8 cellular contexts compared by ENCODE assay signal in genomic region chr16:74666010-74666421, GRCh38. TPM values are rescaled to one million over a fixed set of nuclear protein-coding genes. Genes with fewer than 3 reads are reported as not detected.
DNase-seq lines count a peak whose midpoint lies in the region; ATAC-seq and TF ChIP-seq lines count a peak whose summit lies in the region.

No MANE protein-coding gene starts in this region.

- no peak overlapping the region for H2BK120ac ChIP-seq in IMR-90 (ENCODE audit: low read depth, low read length)

- in situ Hi-C loops in IMR-90 (cut with MboI; ENCODE audit: low sequenced_read_pairs), result no loop called here

- no peak for TF ChIP-seq POLR2A in IMR-90 (IDR thresholded peaks at IDR 0.05; ENCODE audit: low read depth, low read length)

- H3K4me1 Mint-ChIP-seq in chondrocyte (ENCODE audit: low read depth), result peaks cover 24% of the 10 kb centered on the region

- peak overlapping the region; percentile 84 for H3K4me3 ChIP-seq in A673 (ENCODE audit: low read depth, low read length, poor library complexity, severe bottlenecking)
- H3K4me3 ChIP-seq in IMR-90 (ENCODE audit: insufficient read depth, low read depth, low read length), result peak overlapping the region; percentile 89
- H3K4me3 ChIP-seq in mucosa of stomach (ENCODE audit: low read length), result peak overlapping the region; percentile 66

- peak overlapping the region; percentile 93 for H2AK9ac ChIP-seq in IMR-90 (replicated peaks; ENCODE audit: low read depth, low read length, poor library complexity)

- peak overlapping the region; percentile 69 to 81; a peak in 2 of 4 replicates for H4K8ac ChIP-seq in IMR-90 (ENCODE audit: low read depth in 2 of 2, low read length in 2 of 2)

- intact Hi-C loops in A673 (cut with micrococcal nuclease; ENCODE audit: unreplicated experiment), result no loop called here
- intact Hi-C loops in IMR-90 (cut with micrococcal nuclease), result no loop called here

- no peak for TF ChIP-seq RAD21 in IMR-90 (IDR thresholded peaks at IDR 0.05; ENCODE audit: low read length)

- peak overlapping the region; percentile 75; the same call in 1 of the 2 replicates for H3K56ac ChIP-seq in IMR-90 (ENCODE audit: extremely low read depth, insufficient read depth, low read length)

- peak overlapping the region; percentile 92 for H3K27ac ChIP-seq in A673 (ENCODE audit: low read depth, low read length, poor library complexity, severe bottlenecking)
- H3K27ac ChIP-seq in IMR-90 (ENCODE audit: insufficient read depth, low read length), result peak overlapping the region; percentile 70

- H3K23ac ChIP-seq in IMR-90 (ENCODE audit: low read depth, low read length), result 0 out of 2 replicates have a peak overlapping the region, but pooled peaks have one; percentile 42

- H3K27me3 Mint-ChIP-seq in chondrocyte (ENCODE audit: low read depth), result no peaks in the 10 kb centered on the region

- no peak overlapping the region for H4K5ac ChIP-seq in IMR-90 (ENCODE audit: low read depth, low read length)

- H2BK5ac ChIP-seq in IMR-90 (ENCODE audit: low read depth, low read length, poor library complexity, severe bottlenecking), result peak overlapping the region; percentile 47

- H3K4me1 ChIP-seq in A673 (ENCODE audit: insufficient read depth, low read length, poor library complexity, severe bottlenecking) (peaks cover 9% of the 10 kb centered on the region), IMR-90 (ENCODE audit: control insufficient read depth, insufficient read depth, low read length) (no peaks in the 10 kb centered on the region), mucosa of stomach (ENCODE audit: control insufficient read depth, insufficient read depth, low read length) (no peaks in the 10 kb centered on the region)

- H3K18ac ChIP-seq in IMR-90 (ENCODE audit: low read depth, low read length), result no peak overlapping the region

- H2AK5ac ChIP-seq in IMR-90 (ENCODE audit: low read depth, low read length), result 0 out of 2 replicates have a peak overlapping the region, but pooled peaks have one; percentile 35

- H3K27me3 ChIP-seq in A673 (replicated peaks; ENCODE audit: insufficient read depth, low read depth, low read length, poor library complexity), result no peaks in the 10 kb centered on the region
- no peaks in the 10 kb centered on the region for H3K27me3 ChIP-seq in IMR-90 (ENCODE audit: control insufficient read depth, insufficient read depth, low read length)
- H3K27me3 ChIP-seq in mucosa of stomach (ENCODE audit: control insufficient read depth, insufficient read depth, low read length), result no peaks in the 10 kb centered on the region

- no TSS peak for BruUV-seq in A673 (replicated peaks; lab: Mats Ljungman, UMichigan)
- no TSS peak for BruUV-seq in IMR-90 (replicated peaks; lab: Mats Ljungman, UMichigan)

- H3K36me3 ChIP-seq in A673 (ENCODE audit: insufficient read depth, low read length, poor library complexity, severe bottlenecking) (peaks cover 44% of the 10 kb centered on the region), IMR-90 (ENCODE audit: control insufficient read depth, insufficient read depth, low read length) (peaks cover 19% of the 10 kb centered on the region), mucosa of stomach (ENCODE audit: control insufficient read depth, insufficient read depth, low read length) (no peaks in the 10 kb centered on the region)

- peaks cover 12% of the 10 kb centered on the region for H3K36me3 Mint-ChIP-seq in chondrocyte (ENCODE audit: low read depth)

- POLR2A ChIA-PET in A673 (lab: Charles Lee; ENCODE audit: low non-redundant PET) (no interaction called here), IMR-90 (lab: Charles Lee; ENCODE audit: unreplicated experiment) (interaction anchor here (0.6 kb wide), 1 partner anchor 138 kb away, joined by 3 read pairs; no protein-coding TSS in a partner anchor)

- H3K9me3 ChIP-seq in A673 (ENCODE audit: low read depth, low read length, poor library complexity, severe bottlenecking) (no peaks in the 10 kb centered on the region), IMR-90 (ENCODE audit: control insufficient read depth, insufficient read depth, low read length) (no peaks in the 10 kb centered on the region), mucosa of stomach (ENCODE audit: control insufficient read depth, low read length) (no peaks in the 10 kb centered on the region)

- peak overlapping the region; percentile 90 for H3K4me3 Mint-ChIP-seq in chondrocyte (ENCODE audit: unreplicated experiment)

- H3K79me1 ChIP-seq in IMR-90 (ENCODE audit: low read depth in 1 of 2, low read length in 2 of 2), result peaks cover 25 to 26% of the 10 kb centered on the region in 2 experiments

- no peaks in the 10 kb centered on the region; the same call in none of the 2 replicates for H4K20me1 ChIP-seq in IMR-90 (ENCODE audit: insufficient read depth, low read length)

- H2BK15ac ChIP-seq in IMR-90 (ENCODE audit: low read depth, low read length), result no peak overlapping the region

- peak overlapping the region; percentile 93 for H3K27ac Mint-ChIP-seq in chondrocyte (ENCODE audit: unreplicated experiment)

- dilution Hi-C loops in IMR-90 (cut with HindIII; ENCODE audit: low sequenced_read_pairs, unreplicated experiment), result no loop called here

- H4K91ac ChIP-seq in IMR-90 (ENCODE audit: insufficient read depth, low read depth, low read length), result peak overlapping the region; percentile 53; the same call in 1 of the 2 replicates

- no peak overlapping the region for H2BK20ac ChIP-seq in IMR-90 (ENCODE audit: low read depth, low read length)

- DNase-seq in A673 (ENCODE audit: low spot score), result no peak
- no peak for DNase-seq in IMR-90
- DNase-seq in chondrocyte (ENCODE audit: low spot score), result no peak
- no peak for DNase-seq in cerebellar cortex (ENCODE audit: low spot score)
- no peak for DNase-seq in NK-92 (lab: John Stamatoyannopoulos, UW; ENCODE audit: unreplicated experiment)
- DNase-seq in NCI-H128 (lab: John Stamatoyannopoulos, UW; ENCODE audit: unreplicated experiment), result no peak

- no peak overlapping the region for H3K14ac ChIP-seq in IMR-90 (replicated peaks; ENCODE audit: low read depth, low read length)

- no peak for TF ChIP-seq CTCF in A673 (conservative IDR thresholded peaks at IDR 0.05; ENCODE audit: low read depth, low read length)
- TF ChIP-seq CTCF in IMR-90 (conservative IDR thresholded peaks at IDR 0.05; ENCODE audit: low read depth, low read length), result no peak
- TF ChIP-seq CTCF in chondrocyte (IDR thresholded peaks at IDR 0.05), result no peak

- peak overlapping the region; percentile 68; the same call in 1 of the 2 replicates for H3K4ac ChIP-seq in IMR-90 (ENCODE audit: low read depth, low read length)

- peak overlapping the region; percentile 94 for H2AFZ ChIP-seq in IMR-90 (replicated peaks; ENCODE audit: low read length, poor library complexity)

- H3K9me1 ChIP-seq in IMR-90 (ENCODE audit: insufficient read depth, low read length), result peaks cover 5% of the 10 kb centered on the region; the same call in 1 of the 2 replicates

- no peaks in the 10 kb centered on the region for H3K9me3 Mint-ChIP-seq in chondrocyte (ENCODE audit: low read depth)

- ATAC-seq in IMR-90 (ENCODE audit: low read depth) (no peak), HG03045 (IDR thresholded peaks at IDR 0.05; ENCODE audit: unreplicated experiment) (no peak)

- H3K9ac ChIP-seq in IMR-90 (ENCODE audit: low read depth, low read length), result peak overlapping the region; percentile 80
- H3K9ac ChIP-seq in mucosa of stomach (ENCODE audit: low read length), result peak overlapping the region; percentile 90

- WGBS in IMR-90 (ENCODE audit: extremely low coverage in 2 of 2, insufficient read length in 1 of 2), 2 experiments, result no CpG with 5 or more reads among the region's 8 CpGs

- peak overlapping the region; percentile 79 for H3K4me2 ChIP-seq in IMR-90 (ENCODE audit: low read depth, low read length)

- CTCF ChIA-PET in A673 (lab: Charles Lee) (no interaction called here), IMR-90 (lab: Yijun Ruan, JAX) (no interaction called here)

TF ChIP-seq in IMR-90, 13 proteins besides CTCF, POLR2A, EP300 and RAD21:
- TF ChIP-seq FOS (IDR thresholded peaks at IDR 0.05; ENCODE audit: low read depth, low read length) (no peak), CEBPB (IDR thresholded peaks at IDR 0.05; ENCODE audit: low read depth, low read length) (no peak), RFX5 (IDR thresholded peaks at IDR 0.05; ENCODE audit: low read depth, low read length) (no peak), SMC3 (IDR thresholded peaks at IDR 0.05; ENCODE audit: low read depth, low read length) (no peak), ELK1 (IDR thresholded peaks at IDR 0.05; ENCODE audit: borderline replicate concordance, low read depth, low read length) (no peak), MXI1 (IDR thresholded peaks at IDR 0.05; ENCODE audit: borderline replicate concordance, low read depth, low read length) (no peak), NFE2L2 (IDR thresholded peaks at IDR 0.05; ENCODE audit: low read depth, low read length) (no peak)

RNA-seq across cellular contexts. Expression of gene RFWD3, which starts 0.7 kb away (rescaled TPM):
- total RNA-seq in A673 (2021) (127 and 138 TPM in 2 replicates), IMR-90 (2012; rRNA removed) (27.6 and 28.3 TPM in 2 replicates), chondrocyte (22.3 to 32.2 TPM (median 23.2 TPM) in 3 replicates)
- 14.9 and 16.7 TPM in 2 replicates for polyA plus RNA-seq in IMR-90 (2012; rRNA removed)
- polyA plus RNA-seq in IMR-90 (2012; cell fraction: cytosol; rRNA removed), result 5.4 and 7.1 TPM in 2 replicates
- polyA plus RNA-seq in IMR-90 (2012; cell fraction: nucleus; rRNA removed; ENCODE audit: low replicate concordance), result 10.9 and 17.0 TPM in 2 replicates

RNA-seq across cellular contexts. Expression of gene MLKL, which starts 34.6 kb away (rescaled TPM):
- total RNA-seq in A673 (2021), result 3.4 and 5.5 TPM in 2 replicates
- 4.2 and 4.5 TPM in 2 replicates for total RNA-seq in IMR-90 (2012; rRNA removed)
- 3.6 and 3.7 TPM in 2 replicates for polyA plus RNA-seq in IMR-90 (2012; rRNA removed)
- polyA plus RNA-seq in IMR-90 (2012; cell fraction: cytosol; rRNA removed), result 1.2 and 1.6 TPM in 2 replicates
- polyA plus RNA-seq in IMR-90 (2012; cell fraction: nucleus; rRNA removed; ENCODE audit: low replicate concordance), result 3.8 and 14.0 TPM in 2 replicates
- 2.7 to 3.4 TPM in 2 of 3 replicates, not detected in the other for total RNA-seq in chondrocyte

RNA-seq across cellular contexts. Expression of gene GLG1, which starts 59.1 kb away (rescaled TPM):
- total RNA-seq in A673 (2021), result 487 and 587 TPM in 2 replicates
- 90.0 and 91.0 TPM in 2 replicates for total RNA-seq in IMR-90 (2012; rRNA removed)
- polyA plus RNA-seq in IMR-90 (2012; rRNA removed), result 93.1 and 107 TPM in 2 replicates
- polyA plus RNA-seq in IMR-90 (2012; cell fraction: cytosol; rRNA removed), result 51.2 and 73.5 TPM in 2 replicates
- polyA plus RNA-seq in IMR-90 (2012; cell fraction: nucleus; rRNA removed; ENCODE audit: low replicate concordance), result 46.2 and 115 TPM in 2 replicates
- 241 to 277 TPM (median 276 TPM) in 3 replicates for total RNA-seq in chondrocyte
